In genomic region chr10:48446785-48447184, GRCh38 we compare ENCODE assay signal across 23 cellular contexts.
A peak's percentile ranks its signal among the peaks of the same experiment; 100 is the strongest.
DNase-seq lines count a peak whose midpoint lies in the region; ATAC-seq and TF ChIP-seq lines count a peak whose summit lies in the region.
"Had no signal": no experiment of that assay in that cellular context is flagged by ENCODE, and none has a peak within 500 bp of the region (broad histone marks: within the 10 kb centered on the region; RNA-seq: fewer than 3 reads in every experiment).

No MANE protein-coding gene starts in this region.

- H3K27me3 Mint-ChIP-seq in activated naive CD4-positive, alpha-beta T cell treated with anti-CD3 and anti-CD28 coated beads, Interleukin-2, amount 10 ng/mL, durations not matched to agents 7 days and 5 days = peaks cover 3% of the 10 kb centered on the region
- H3K27me3 Mint-ChIP-seq: activated CD4-positive, alpha-beta T cell treated with anti-CD3 and anti-CD28 coated beads for 36 hours had no signal

- H3K27ac ChIP-seq in upper lobe of right lung = no peak overlapping the region
- H3K27ac ChIP-seq in tibial nerve = no peak overlapping the region
- H3K27ac ChIP-seq: brain microvascular endothelial cell, C4-2B, esophagus squamous epithelium, gastroesophageal sphincter, SJCRH30 had no signal

- H3K36me3 ChIP-seq in upper lobe of right lung (no peaks in the 10 kb centered on the region), tibial nerve (peaks cover 0 to 13% (median 0%) of the 10 kb centered on the region in 3 donors)
- H3K36me3 ChIP-seq: esophagus squamous epithelium, SJCRH30 had no signal

- peak; percentile 12 for DNase-seq in activated naive CD4-positive, alpha-beta T cell treated with anti-CD3 and anti-CD28 coated beads, Interleukin-2, amount 10 ng/mL, durations not matched to agents 7 days and 5 days
- DNase-seq in activated naive CD4-positive, alpha-beta T cell treated with Interleukin-2 at 50 U/mL for 16 hours = no peak
- peak; percentile 23 for DNase-seq in GM10266 (ENCODE audit: extremely low spot score)
- DNase-seq in hepatic stellate cell (ENCODE audit: low spot score) = peak; percentile 4
- DNase-seq in upper lobe of right lung = peak; percentile 68
- no peak for DNase-seq in LoVo (ENCODE audit: low spot score)
- no peak for DNase-seq in NCI-H1092 treated with DMSO at 0.1 percent for 48 hours (lab: John Stamatoyannopoulos, UW)
- DNase-seq in tibial nerve (ENCODE audit: low spot score in 2 of 2) = no peak
- DNase-seq: activated CD4-positive, alpha-beta T cell treated with anti-CD3 and anti-CD28 coated beads for 36 hours; brain microvascular endothelial cell; effector memory CD8-positive, alpha-beta T cell; esophagus squamous epithelium; NCI-H1436 treated with DMSO at 0.1 percent for 48 hours; NCI-H510A treated with DMSO at 0.1 percent for 48 hours; SJCRH30; stimulated activated CD4-positive, alpha-beta T cell treated with anti-CD3 and anti-CD28 coated beads, Interleukin-12 subunit alpha, Interleukin-12 subunit beta, amount 100 ng/mL, for 4 hours; stimulated activated CD4-positive, alpha-beta T cell treated with anti-CD3 and anti-CD28 coated beads, Interleukin-4, amount 100 ng/mL, for 4 hours; trophoblast cell had no signal

- H3K9me3 ChIP-seq in upper lobe of right lung (no peaks in the 10 kb centered on the region), tibial nerve (no peaks in the 10 kb centered on the region)
- H3K9me3 ChIP-seq: esophagus squamous epithelium, gastroesophageal sphincter, SJCRH30 had no signal

- no peak overlapping the region for H3K27ac Mint-ChIP-seq in activated naive CD4-positive, alpha-beta T cell treated with anti-CD3 and anti-CD28 coated beads, Interleukin-2, amount 10 ng/mL, durations not matched to agents 7 days and 5 days
- H3K27ac Mint-ChIP-seq: activated CD4-positive, alpha-beta T cell treated with anti-CD3 and anti-CD28 coated beads for 36 hours; activated T-helper 17 cell treated with anti-CD3 and anti-CD28 coated beads, Interleukin-2, amount 50 U/mL, for 72 hours; T-cell had no signal

- no peaks in the 10 kb centered on the region for H3K36me3 Mint-ChIP-seq in activated naive CD4-positive, alpha-beta T cell treated with anti-CD3 and anti-CD28 coated beads, Interleukin-2, amount 10 ng/mL, durations not matched to agents 7 days and 5 days
- H3K36me3 Mint-ChIP-seq: T-cell had no signal

- ATAC-seq in upper lobe of right lung = peak; percentile 51
- ATAC-seq: activated CD4-positive, alpha-beta T cell treated with anti-CD3 and anti-CD28 coated beads for 36 hours; activated T-helper 17 cell treated with anti-CD3 and anti-CD28 coated beads, Interleukin-2, amount 50 U/mL, for 72 hours; effector memory CD8-positive, alpha-beta T cell; gastroesophageal sphincter; Panc1; T-cell had no signal

- CTCF ChIA-PET in activated naive CD4-positive, alpha-beta T cell treated with anti-CD3 and anti-CD28 coated beads, Interleukin-2, amount 10 ng/mL, durations not matched to agents 7 days and 5 days (lab: Charles Lee) = no interaction called here

- H3K4me3 Mint-ChIP-seq in activated naive CD4-positive, alpha-beta T cell treated with anti-CD3 and anti-CD28 coated beads, Interleukin-2, amount 10 ng/mL, durations not matched to agents 7 days and 5 days = no peak overlapping the region
- H3K4me3 Mint-ChIP-seq: activated CD4-positive, alpha-beta T cell treated with anti-CD3 and anti-CD28 coated beads for 36 hours; activated T-helper 17 cell treated with anti-CD3 and anti-CD28 coated beads, Interleukin-2, amount 50 U/mL, for 72 hours; effector memory CD8-positive, alpha-beta T cell; T-cell had no signal

- WGBS in tibial nerve, 2 donors = 80 to 82% methylated on average over 7 of the region's 7 CpGs

- H3K27me3 ChIP-seq in upper lobe of right lung (no peaks in the 10 kb centered on the region), tibial nerve (no peaks in the 10 kb centered on the region)
- H3K27me3 ChIP-seq: brain microvascular endothelial cell, esophagus squamous epithelium, gastroesophageal sphincter, SJCRH30 had no signal

- H3K4me1 ChIP-seq in upper lobe of right lung = no peaks in the 10 kb centered on the region
- no peaks in the 10 kb centered on the region for H3K4me1 ChIP-seq in tibial nerve
- H3K4me1 ChIP-seq: esophagus squamous epithelium, gastroesophageal sphincter had no signal

- H3K4me1 Mint-ChIP-seq in activated naive CD4-positive, alpha-beta T cell treated with anti-CD3 and anti-CD28 coated beads, Interleukin-2, amount 10 ng/mL, durations not matched to agents 7 days and 5 days = no peaks in the 10 kb centered on the region
- H3K4me1 Mint-ChIP-seq: activated CD4-positive, alpha-beta T cell treated with anti-CD3 and anti-CD28 coated beads for 36 hours had no signal

- TF ChIP-seq CTCF in GM10266 (IDR thresholded peaks at IDR 0.05; ENCODE audit: control insufficient read depth, insufficient read depth, low read depth, missing control alignments) (no peak), upper lobe of right lung (IDR thresholded peaks at IDR 0.05) (no peak), tibial nerve (IDR thresholded peaks at IDR 0.05) (no peak)

- no peaks in the 10 kb centered on the region for H3K9me3 Mint-ChIP-seq in activated naive CD4-positive, alpha-beta T cell treated with anti-CD3 and anti-CD28 coated beads, Interleukin-2, amount 10 ng/mL, durations not matched to agents 7 days and 5 days
- H3K9me3 Mint-ChIP-seq: activated T-helper 17 cell treated with anti-CD3 and anti-CD28 coated beads, Interleukin-2, amount 50 U/mL, for 72 hours; effector memory CD8-positive, alpha-beta T cell; T-cell had no signal

- intact Hi-C loops in upper lobe of right lung (cut with DNase I) = no loop called here

- no peak for TF ChIP-seq EP300 in tibial nerve (IDR thresholded peaks at IDR 0.05)

- TF ChIP-seq POLR2A in tibial nerve (IDR thresholded peaks at IDR 0.05) = no peak

- H3K4me3 ChIP-seq in upper lobe of right lung (no peak overlapping the region), tibial nerve (no peak overlapping the region)
- H3K4me3 ChIP-seq: esophagus squamous epithelium, gastroesophageal sphincter, SJCRH30 had no signal

Comparison
In these comparisons a context has a peak if more than half of its experiments do, and no peak if none do; other contexts are left out.
1. DNase-seq: peak in activated naive CD4-positive, alpha-beta T cell treated with anti-CD3 and anti-CD28 coated beads, Interleukin-2, amount 10 ng/mL, durations not matched to agents 7 days and 5 days (single experiment), GM10266 (single experiment), hepatic stellate cell (single experiment) and upper lobe of right lung (single experiment); none in activated naive CD4-positive, alpha-beta T cell treated with Interleukin-2 at 50 U/mL for 16 hours (single experiment), LoVo (single experiment), NCI-H1092 treated with DMSO at 0.1 percent for 48 hours (single experiment) and tibial nerve (0 of 2).